35 cellular contexts compared by ENCODE assay signal in the genomic region with DNA sequence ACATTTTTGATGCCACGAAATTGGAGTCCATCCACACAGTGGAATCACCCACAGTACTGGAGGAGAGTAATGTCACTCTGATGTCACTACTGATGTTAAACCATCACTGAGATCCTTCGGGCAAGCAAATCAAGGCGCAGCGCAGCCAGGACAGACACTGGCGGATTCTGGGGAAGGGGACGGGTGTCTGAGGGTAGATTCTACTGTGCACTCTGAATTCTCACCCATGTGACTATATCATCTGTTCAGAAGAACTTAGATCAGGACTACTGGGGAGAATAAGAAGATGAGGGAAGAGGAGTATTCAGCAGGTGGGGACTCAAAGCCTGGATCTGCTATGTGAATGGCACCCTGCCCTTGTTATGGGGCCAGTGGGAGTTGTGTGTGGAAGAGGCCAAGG. TPM values are rescaled to one million over a fixed set of nuclear protein-coding genes. Genes with fewer than 3 reads are reported as not detected.
"Had no signal": no experiment of that assay in that cellular context is flagged by ENCODE, and none has a peak within 500 bp of the region (broad histone marks: within the 10 kb centered on the region; RNA-seq: fewer than 3 reads in every experiment).

No MANE protein-coding gene starts in this region.

- H3K4me2 ChIP-seq: hepatocyte had no signal

- H3K27ac Mint-ChIP-seq: activated CD4-positive, alpha-beta T cell treated with anti-CD3 and anti-CD28 coated beads for 36 hours; activated naive CD4-positive, alpha-beta T cell treated with anti-CD3 and anti-CD28 coated beads, Interleukin-2, amount 10 ng/mL, durations not matched to agents 7 days and 5 days; activated naive CD8-positive, alpha-beta T cell; activated T-cell treated with anti-CD3 and anti-CD28 coated beads, Interleukin-2, amount 50 U/mL, for 24 hours; activated T-cell treated with anti-CD3 and anti-CD28 coated beads, Interleukin-2, amount 50 U/mL, for 72 hours; dendritic cell treated with granulocyte-macrophage colony-stimulating factor and Interleukin-4, amounts not matched to agents 40 ng/mL and 50 ng/mL, for 4 days; endodermal cell had no signal

- H3K36me3 ChIP-seq: brain microvascular endothelial cell, esophagus muscularis mucosa, gastrocnemius medialis, heart right ventricle had no signal

- H2AFZ ChIP-seq: hepatocyte had no signal

- H3K4me1 ChIP-seq: esophagus muscularis mucosa, foreskin keratinocyte, gastrocnemius medialis had no signal

- H3K9me3 ChIP-seq: esophagus muscularis mucosa, gastrocnemius medialis, heart right ventricle had no signal

- H3K79me2 ChIP-seq: hepatocyte had no signal

- H3K27me3 ChIP-seq: brain microvascular endothelial cell, foreskin keratinocyte, gastrocnemius medialis, hepatocyte had no signal

- ATAC-seq: activated CD4-positive, alpha-beta T cell treated with anti-CD3 and anti-CD28 coated beads for 36 hours; activated T-cell treated with anti-CD3 and anti-CD28 coated beads, Interleukin-2, amount 50 U/mL, for 72 hours; foreskin keratinocyte; gastrocnemius medialis; heart right ventricle had no signal

- H3K27ac ChIP-seq: brain microvascular endothelial cell, coronary artery, dorsolateral prefrontal cortex, esophagus muscularis mucosa, foreskin keratinocyte, gastrocnemius medialis, heart right ventricle, hepatocyte had no signal

- H3K36me3 Mint-ChIP-seq: activated naive CD4-positive, alpha-beta T cell treated with anti-CD3 and anti-CD28 coated beads, Interleukin-2, amount 10 ng/mL, durations not matched to agents 7 days and 5 days; activated naive CD8-positive, alpha-beta T cell had no signal

- H3K9me3 Mint-ChIP-seq: activated naive CD4-positive, alpha-beta T cell treated with anti-CD3 and anti-CD28 coated beads, Interleukin-2, amount 10 ng/mL, durations not matched to agents 7 days and 5 days; activated T-cell treated with anti-CD3 and anti-CD28 coated beads, Interleukin-2, amount 50 U/mL, for 24 hours; activated T-cell treated with anti-CD3 and anti-CD28 coated beads, Interleukin-2, amount 50 U/mL, for 72 hours; central memory CD8-positive, alpha-beta T cell; dendritic cell treated with granulocyte-macrophage colony-stimulating factor and Interleukin-4, amounts not matched to agents 40 ng/mL and 50 ng/mL, for 4 days had no signal

- H3K4me3 Mint-ChIP-seq: activated CD4-positive, alpha-beta T cell treated with anti-CD3 and anti-CD28 coated beads for 36 hours; activated naive CD4-positive, alpha-beta T cell treated with anti-CD3 and anti-CD28 coated beads, Interleukin-2, amount 10 ng/mL, durations not matched to agents 7 days and 5 days; activated naive CD8-positive, alpha-beta T cell; activated T-cell treated with anti-CD3 and anti-CD28 coated beads, Interleukin-2, amount 50 U/mL, for 24 hours; activated T-cell treated with anti-CD3 and anti-CD28 coated beads, Interleukin-2, amount 50 U/mL, for 72 hours; central memory CD8-positive, alpha-beta T cell; dendritic cell treated with granulocyte-macrophage colony-stimulating factor and Interleukin-4, amounts not matched to agents 40 ng/mL and 50 ng/mL, for 4 days; endodermal cell had no signal

- DNase-seq: activated CD4-positive, alpha-beta T cell treated with anti-CD3 and anti-CD28 coated beads for 36 hours; activated CD4-positive, alpha-beta T cell treated with anti-CD3 and anti-CD28 coated beads, Interleukin-2, amount 50 U/mL, for 1 hour; activated CD4-positive, alpha-beta T cell treated with anti-CD3 and anti-CD28 coated beads, Interleukin-2, amount 50 U/mL, for 48 hours; activated CD4-positive, CD25-positive, alpha-beta regulatory T cell; activated CD4-positive, CD25-positive, alpha-beta regulatory T cell treated with anti-CD3 and anti-CD28 coated beads, Interleukin-2, amount 50 U/mL, for 72 hours; activated CD8-positive, alpha-beta memory T cell treated with anti-CD3 and anti-CD28 coated beads, Interleukin-2, amount 50 U/mL, for 48 hours; activated gamma-delta T cell; activated naive CD4-positive, alpha-beta T cell; activated naive CD4-positive, alpha-beta T cell treated with anti-CD3 and anti-CD28 coated beads, Interleukin-2, amount 10 ng/mL, durations not matched to agents 7 days and 5 days; activated T-cell treated with anti-CD3 and anti-CD28 coated beads for 4 hours; activated T-cell treated with anti-CD3 and anti-CD28 coated beads, Interleukin-2, amount 50 U/mL, for 24 hours; activated T-cell treated with anti-CD3 and anti-CD28 coated beads, Interleukin-2, amount 50 U/mL, for 72 hours; amniotic stem cell; anterior cingulate cortex; brain microvascular endothelial cell; dorsolateral prefrontal cortex; effector memory CD4-positive, alpha-beta T cell; endodermal cell; erythroblast; foreskin keratinocyte; gastrocnemius medialis; heart right ventricle; T-helper 2 cell had no signal

- H3K4me3 ChIP-seq: coronary artery, dorsolateral prefrontal cortex, esophagus muscularis mucosa, gastrocnemius medialis, heart right ventricle, hepatocyte had no signal

RNA-seq across cellular contexts. Expression of a gene that starts 12.6 kb away (rescaled TPM):
- total RNA-seq: activated CD4-positive, alpha-beta T cell treated with anti-CD3 and anti-CD28 coated beads for 36 hours; activated T-cell treated with anti-CD3 and anti-CD28 coated beads, Interleukin-2, amount 50 U/mL, for 72 hours; astrocyte; bronchial epithelial cell; cerebellum; foreskin keratinocyte; glomerular endothelial cell; hepatocyte had no signal
- polyA plus RNA-seq: foreskin keratinocyte, heart right ventricle, hepatocyte had no signal

RNA-seq across cellular contexts. Expression of a gene that starts 42.4 kb away (rescaled TPM):
- total RNA-seq: astrocyte; bronchial epithelial cell; cardiac septum; endodermal cell; foreskin keratinocyte; gastrocnemius medialis; glomerular endothelial cell; hepatocyte; T-helper 1 cell treated with Interleukin-12 subunit alpha and Interleukin-12 subunit beta and Interleukin-4 antibody, amounts not matched to agents 30 ng/mL and 1 ng/mL, for 36 hours had no signal
- polyA plus RNA-seq: foreskin keratinocyte had no signal
